Comparison of ENCODE assay signal across 24 cellular contexts in genomic region chrX:96455078-96455477, GRCh38.
DNase-seq lines count a peak whose midpoint lies in the region; ATAC-seq and TF ChIP-seq lines count a peak whose summit lies in the region.
"Had no signal": no experiment of that assay in that cellular context is flagged by ENCODE, and none has a peak within 500 bp of the region (broad histone marks: within the 10 kb centered on the region; RNA-seq: fewer than 3 reads in every experiment).

No MANE protein-coding gene starts in this region.

- intact Hi-C loops in right lobe of liver (cut with DNase I): no loop called here

- 42% methylated on average over 3 of the region's 3 CpGs for WGBS in right lobe of liver (ENCODE audit: insufficient coverage, low coverage, low lambda C conversion rate, missing lambda C conversion rate)

- no peaks in the 10 kb centered on the region for H3K36me3 Mint-ChIP-seq in nephron progenitor cell (ENCODE audit: low read depth)
- H3K36me3 Mint-ChIP-seq: activated naive CD8-positive, alpha-beta T cell had no signal

- no peaks in the 10 kb centered on the region for H3K36me3 ChIP-seq in right lobe of liver
- H3K36me3 ChIP-seq: BE2C, neutrophil, spleen had no signal

- H3K27me3 Mint-ChIP-seq in nephron progenitor cell (ENCODE audit: low read depth, poor library complexity): no peaks in the 10 kb centered on the region
- H3K27me3 Mint-ChIP-seq: activated CD4-positive, alpha-beta T cell treated with anti-CD3 and anti-CD28 coated beads for 36 hours; activated naive CD8-positive, alpha-beta T cell had no signal

- no peak for TF ChIP-seq CTCF in right lobe of liver (IDR thresholded peaks at IDR 0.05)
- TF ChIP-seq CTCF in nephron progenitor cell (IDR thresholded peaks at IDR 0.05): no peak

- ATAC-seq in GM19351 (IDR thresholded peaks at IDR 0.05; ENCODE audit: unreplicated experiment) (peak; percentile 38), HG02981 (IDR thresholded peaks at IDR 0.05; ENCODE audit: unreplicated experiment) (peak; percentile 42), right lobe of liver (no peak)
- ATAC-seq: A549; activated CD4-positive, alpha-beta T cell treated with anti-CD3 and anti-CD28 coated beads for 36 hours; esophagus mucosa; HCT116; HepG2 had no signal

- no peak overlapping the region for H3K4me3 ChIP-seq in right lobe of liver
- H3K4me3 ChIP-seq: A549, lung, spleen had no signal

- peaks cover 12% of the 10 kb centered on the region for H3K4me1 Mint-ChIP-seq in nephron progenitor cell
- H3K4me1 Mint-ChIP-seq: activated CD4-positive, alpha-beta T cell treated with anti-CD3 and anti-CD28 coated beads for 36 hours had no signal

- no peak overlapping the region for H3K27ac ChIP-seq in right lobe of liver
- H3K27ac ChIP-seq: neutrophil, spleen had no signal

- H3K27me3 ChIP-seq in right lobe of liver: peaks cover 0 to 3% of the 10 kb centered on the region in 2 donors
- H3K27me3 ChIP-seq: BE2C, neutrophil, spleen had no signal

- no peaks in the 10 kb centered on the region for H3K9me3 Mint-ChIP-seq in nephron progenitor cell

- H3K27ac Mint-ChIP-seq in nephron progenitor cell: no peak overlapping the region
- H3K27ac Mint-ChIP-seq: activated CD4-positive, alpha-beta T cell treated with anti-CD3 and anti-CD28 coated beads for 36 hours; activated naive CD8-positive, alpha-beta T cell had no signal

- TF ChIP-seq POLR2A in right lobe of liver (IDR thresholded peaks at IDR 0.05): no peak

- no peak overlapping the region for H3K4me3 Mint-ChIP-seq in nephron progenitor cell
- H3K4me3 Mint-ChIP-seq: activated CD4-positive, alpha-beta T cell treated with anti-CD3 and anti-CD28 coated beads for 36 hours; activated naive CD8-positive, alpha-beta T cell had no signal

- no peaks in the 10 kb centered on the region for H3K9me3 ChIP-seq in right lobe of liver
- H3K9me3 ChIP-seq: A549, BE2C, neutrophil, spleen had no signal

- H3K4me1 ChIP-seq in right lobe of liver: no peaks in the 10 kb centered on the region
- H3K4me1 ChIP-seq: BE2C, spleen had no signal

- DNase-seq in DMS 273 (lab: John Stamatoyannopoulos, UW; ENCODE audit: unreplicated experiment): peak; percentile 73
- peak; percentile 62 to 80 for DNase-seq in NCI-H524 (lab: John Stamatoyannopoulos, UW)
- DNase-seq in stimulated activated CD4-positive, alpha-beta T cell treated with anti-CD3 and anti-CD28 coated beads, Interleukin-1b, Interleukin-23, amount 100 ng/mL, for 48 hours: no peak
- no peak for DNase-seq in right lobe of liver
- DNase-seq in nephron progenitor cell: no peak
- no peak for DNase-seq in hepatic stellate cell (ENCODE audit: low spot score)
- DNase-seq: activated CD4-positive, alpha-beta T cell treated with anti-CD3 and anti-CD28 coated beads for 36 hours; BE2C; Calu3; effector CD8-positive, alpha-beta T cell; EL; kidney; NCI-H526 treated with DMSO at 0.1 percent for 48 hours; SHP77 treated with DMSO at 0.1 percent for 48 hours; spleen had no signal

Comparison
In these comparisons a context has a peak if more than half of its experiments do, and no peak if none do; other contexts are left out.
1. DNase-seq: peak in DMS 273 (single experiment) and NCI-H524 (2 of 2); none in stimulated activated CD4-positive, alpha-beta T cell treated with anti-CD3 and anti-CD28 coated beads, Interleukin-1b, Interleukin-23, amount 100 ng/mL, for 48 hours (single experiment), right lobe of liver (0 of 3), nephron progenitor cell (single experiment) and hepatic stellate cell (single experiment).
2. ATAC-seq: peak in GM19351 (single experiment) and HG02981 (single experiment); none in right lobe of liver (0 of 4).